In genomic region chr3:170499562-170500156, GRCh38 we compare ENCODE assay signal across 9 cellular contexts.
A peak's percentile ranks its signal among the peaks of the same experiment; 100 is the strongest.
DNase-seq lines count a peak whose midpoint lies in the region; ATAC-seq and TF ChIP-seq lines count a peak whose summit lies in the region.
"Had no signal": no experiment of that assay in that cellular context is flagged by ENCODE, and none has a peak within 500 bp of the region (broad histone marks: within the 10 kb centered on the region; RNA-seq: fewer than 3 reads in every experiment).

No MANE protein-coding gene starts in this region.

- peaks cover 24% of the 10 kb centered on the region for H3K4me1 Mint-ChIP-seq in HFFc6 (ENCODE audit: low read depth)

- TF ChIP-seq CTCF in HFFc6 (IDR thresholded peaks at IDR 0.05) = peak; percentile 81

- no peaks in the 10 kb centered on the region for H3K36me3 Mint-ChIP-seq in HFFc6 (ENCODE audit: low read depth)

- peak overlapping the region; percentile 68 for H3K27ac ChIP-seq in substantia nigra (ENCODE audit: low read depth, low read length, poor library complexity, severe bottlenecking)
- H3K27ac ChIP-seq: BLaER1 treated with 17β-estradiol and CSF1 and Interleukin-3, amounts not matched to agents 10 nM and 100 nM had no signal

- ATAC-seq in SK-N-SH treated with all-trans-retinoic acid at 6 μM for 48 hours = peak; percentile 95
- ATAC-seq in GM18511 (IDR thresholded peaks at IDR 0.05; ENCODE audit: unreplicated experiment) = no peak
- ATAC-seq in HG03571 (IDR thresholded peaks at IDR 0.05; ENCODE audit: unreplicated experiment) = no peak

- DNase-seq in NCI-H1436 (lab: John Stamatoyannopoulos, UW) (peak; percentile 2), NCI-H1436 treated with DMSO at 0.1 percent for 48 hours (lab: John Stamatoyannopoulos, UW) (no peak), HFFc6 (peak; percentile 68), globus pallidus (ENCODE audit: low spot score) (peak; percentile 81), substantia nigra (lab: John Stamatoyannopoulos, UW) (peak in 34 of 49 donors; percentile 10 to 69 (median 37))

- peaks cover 1% of the 10 kb centered on the region; the same call in 1 of the 2 replicates for H3K27me3 Mint-ChIP-seq in HFFc6 (ENCODE audit: insufficient read depth)

- no peak overlapping the region for H3K27ac Mint-ChIP-seq in HFFc6

- no peaks in the 10 kb centered on the region for H3K9me3 Mint-ChIP-seq in HFFc6

- H3K4me3 Mint-ChIP-seq in HFFc6 = no peak overlapping the region

TF ChIP-seq in SK-N-SH treated with all-trans-retinoic acid at 6 μM for 48 hours, 23 proteins besides CTCF, POLR2A, EP300 and RAD21:
- TF ChIP-seq ZNF565 (CRISPR knock-in tag; conservative IDR thresholded peaks at IDR 0.05; ENCODE audit: low read depth) (no peak), ISL1 (CRISPR knock-in tag; IDR thresholded peaks at IDR 0.05) (no peak), GLIS3 (CRISPR knock-in tag; IDR thresholded peaks at IDR 0.05) (no peak), PATZ1 (CRISPR knock-in tag; IDR thresholded peaks at IDR 0.05; ENCODE audit: borderline replicate concordance) (no peak), ARNTL (CRISPR knock-in tag; IDR thresholded peaks at IDR 0.05; ENCODE audit: borderline replicate concordance, low read depth) (no peak), OSR1 (CRISPR knock-in tag; IDR thresholded peaks at IDR 0.05) (no peak), TOX (CRISPR knock-in tag; IDR thresholded peaks at IDR 0.05; ENCODE audit: borderline replicate concordance) (no peak), CREB5 (CRISPR knock-in tag; IDR thresholded peaks at IDR 0.05; ENCODE audit: low read depth) (no peak)
TF ChIP-seq in SK-N-SH treated with all-trans-retinoic acid at 6 μM for 48 hours: peak in this region for 0.
